ENCODE assay signal across 8 cellular contexts in genomic region chr3:134242649-134243637, GRCh38. TPM values are rescaled to one million over a fixed set of nuclear protein-coding genes. Genes with fewer than 3 reads are reported as not detected.
DNase-seq lines count a peak whose midpoint lies in the region; ATAC-seq and TF ChIP-seq lines count a peak whose summit lies in the region.

No MANE protein-coding gene starts in this region.

- no peaks in the 10 kb centered on the region for H3K36me3 ChIP-seq in ACC112 (ENCODE audit: insufficient read depth, low read length)
- H3K36me3 ChIP-seq in HEK293 (ENCODE audit: control insufficient read depth in 2 of 2, insufficient read depth in 1 of 2, low read length in 2 of 2), result no peaks in the 10 kb centered on the region
- H3K36me3 ChIP-seq in testis (ENCODE audit: low read depth, missing control alignments), result no peaks in the 10 kb centered on the region

- peaks cover 49% of the 10 kb centered on the region for H3K4me1 ChIP-seq in ACC112 (ENCODE audit: control insufficient read depth, insufficient read depth, low read length, unreplicated experiment)
- peaks cover 21% of the 10 kb centered on the region for H3K4me1 ChIP-seq in HEK293 (ENCODE audit: control insufficient read depth, insufficient read depth, low read length)
- H3K4me1 ChIP-seq in testis, result peaks cover 37% of the 10 kb centered on the region

- TF ChIP-seq CTCF in HEK293 (tag by site-specific recombination; IDR thresholded peaks at IDR 0.05), result no peak
- TF ChIP-seq CTCF in WTC11 (IDR thresholded peaks at IDR 0.05), result no peak
- TF ChIP-seq CTCF in testis (IDR thresholded peaks at IDR 0.05), result no peak

- peaks cover 8% of the 10 kb centered on the region for H3K9me3 Mint-ChIP-seq in WTC11

- H3K36me3 Mint-ChIP-seq in WTC11, result peaks cover 12% of the 10 kb centered on the region

- H3K27me3 ChIP-seq in ACC112 (ENCODE audit: insufficient read depth, low read length), result no peaks in the 10 kb centered on the region
- H3K27me3 ChIP-seq in testis, result no peaks in the 10 kb centered on the region

- H3K27ac ChIP-seq in ACC112 (ENCODE audit: low read depth, low read length) (peak overlapping the region; percentile 36), HEK293 (ENCODE audit: extremely low read depth, low read depth, low read length) (no peak overlapping the region), testis (no peak overlapping the region)

- CTCF ChIA-PET in HEK293 (lab: Yijun Ruan, JAX), result interaction anchor here (0.9 kb wide), 1 partner anchor 19 kb away, joined by 3 read pairs; no protein-coding TSS in a partner anchor
- CTCF ChIA-PET in WTC11 (lab: Charles Lee), result interaction anchor here (2.0 to 4.6 kb wide), 2 partner anchors 18 to 31 kb away, joined by 14 read pairs; no protein-coding TSS in a partner anchor

- H2AFZ ChIP-seq in ACC112 (ENCODE audit: low read length, unreplicated experiment), result no peak overlapping the region

- no peak overlapping the region for H3K4me3 Mint-ChIP-seq in WTC11

- no peaks in the 10 kb centered on the region for H3K27me3 Mint-ChIP-seq in WTC11 (ENCODE audit: low read depth)

- H3K79me2 ChIP-seq in ACC112 (ENCODE audit: control insufficient read depth, insufficient read depth, low read length, unreplicated experiment), result peaks cover 94% of the 10 kb centered on the region

- H3K9me3 ChIP-seq in HEK293 (ENCODE audit: control insufficient read depth, insufficient read depth, low read depth, low read length), result no peaks in the 10 kb centered on the region
- H3K9me3 ChIP-seq in testis, result no peaks in the 10 kb centered on the region

- H3K27ac Mint-ChIP-seq in WTC11, result peak overlapping the region; percentile 81

- no peak for DNase-seq in WTC11 (ENCODE audit: low spot score)
- DNase-seq in left lobe of liver (ENCODE audit: low spot score), result no peak
- no peak for DNase-seq in iPS-NIHi7 (ENCODE audit: extremely low spot score)
- no peak for DNase-seq in NCI-H1092 treated with DMSO at 0.1 percent for 48 hours (lab: John Stamatoyannopoulos, UW)
- DNase-seq in C1 segment of cervical spinal cord (lab: John Stamatoyannopoulos, UW), result no peak
- no peak for DNase-seq in testis

- intact Hi-C loops in testis (cut with DNase I; ENCODE audit: low total_unique reads), result no loop called here

- TF ChIP-seq POLR2A in testis (IDR thresholded peaks at IDR 0.05), result no peak

- H3K4me1 Mint-ChIP-seq in WTC11, result peaks cover 65% of the 10 kb centered on the region

- POLR2A ChIA-PET in HEK293 (lab: Yijun Ruan, JAX), result no interaction called here
- POLR2A ChIA-PET in WTC11 (lab: Charles Lee), result interaction anchor here (0.5 kb wide), 1 partner anchor 44 kb away, joined by 7 read pairs; no protein-coding TSS in a partner anchor

- 83 to 88% methylated on average over 3 of the region's 3 CpGs for WGBS in testis, 2 donors

- ATAC-seq in WTC11 (peak; percentile 63), left lobe of liver (peak; percentile 59)

- peak overlapping the region; percentile 36; the same call in 1 of the 2 replicates for H3K4me3 ChIP-seq in ACC112 (ENCODE audit: low read depth, low read length)
- no peak overlapping the region for H3K4me3 ChIP-seq in HEK293 (ENCODE audit: low read depth, low read length)
- no peak overlapping the region for H3K4me3 ChIP-seq in testis

TF ChIP-seq in HEK293, 187 proteins besides CTCF, POLR2A, EP300 and RAD21 (continues in another document):
- TF ChIP-seq KLF16 (tag by site-specific recombination; IDR thresholded peaks at IDR 0.05) (no peak), ZNF561 (tag by site-specific recombination; IDR thresholded peaks at IDR 0.05; ENCODE audit: borderline replicate concordance) (no peak), ZNF747 (tag by site-specific recombination; IDR thresholded peaks at IDR 0.05) (no peak), ZBTB48 (tag by site-specific recombination; IDR thresholded peaks at IDR 0.05) (no peak), ZNF513 (tag by site-specific recombination; IDR thresholded peaks at IDR 0.05) (no peak), HOXA7 (CRISPR knock-in tag; IDR thresholded peaks at IDR 0.05; ENCODE audit: borderline replicate concordance) (no peak), ZNF558 (tag by site-specific recombination; IDR thresholded peaks at IDR 0.05) (no peak), ZNF211 (tag by site-specific recombination; IDR thresholded peaks at IDR 0.05; ENCODE audit: low read depth) (no peak), ZNF792 (tag by site-specific recombination; IDR thresholded peaks at IDR 0.05) (no peak), PRDM4 (tag by site-specific recombination; IDR thresholded peaks at IDR 0.05) (no peak), ZNF174 (tag by site-specific recombination; IDR thresholded peaks at IDR 0.05) (no peak)

TF ChIP-seq in WTC11, 78 proteins besides CTCF, POLR2A, EP300 and RAD21:
- TF ChIP-seq HMGXB4 (CRISPR knock-in tag; IDR thresholded peaks at IDR 0.05), result no peak
- no peak for TF ChIP-seq SOX15 (CRISPR knock-in tag; IDR thresholded peaks at IDR 0.05)
- TF ChIP-seq HMGA2 (CRISPR knock-in tag; IDR thresholded peaks at IDR 0.05), result no peak
- TF ChIP-seq NR2C2 (CRISPR knock-in tag; IDR thresholded peaks at IDR 0.05), result no peak
- TF ChIP-seq TP53 (CRISPR knock-in tag; IDR thresholded peaks at IDR 0.05), result no peak
- TF ChIP-seq USF1 (CRISPR knock-in tag; IDR thresholded peaks at IDR 0.05), result no peak
- TF ChIP-seq E2F5 (CRISPR knock-in tag; IDR thresholded peaks at IDR 0.05), result no peak
- no peak for TF ChIP-seq ZNF138 (CRISPR knock-in tag; conservative IDR thresholded peaks at IDR 0.05)
- no peak for TF ChIP-seq MXD4 (CRISPR knock-in tag; IDR thresholded peaks at IDR 0.05; ENCODE audit: borderline replicate concordance)
- no peak for TF ChIP-seq ATF6 (CRISPR knock-in tag; IDR thresholded peaks at IDR 0.05)
- TF ChIP-seq FOXP4 (CRISPR knock-in tag; IDR thresholded peaks at IDR 0.05), result no peak

RNA-seq across cellular contexts. Expression of gene RYK, which starts 7.7 kb away (rescaled TPM):
- total RNA-seq in WTC11 (2021) (46.1 to 54.2 TPM (median 48.5 TPM) in 3 replicates), left lobe of liver (14.2 TPM), testis (100 to 1,000 TPM; 112 to 120 TPM)
- polyA plus RNA-seq in testis (ENCODE audit: insufficient read depth, low read depth, low replicate concordance), result 82.6 TPM
